ENCODE assay signal across 10 cellular contexts in the genomic region with DNA sequence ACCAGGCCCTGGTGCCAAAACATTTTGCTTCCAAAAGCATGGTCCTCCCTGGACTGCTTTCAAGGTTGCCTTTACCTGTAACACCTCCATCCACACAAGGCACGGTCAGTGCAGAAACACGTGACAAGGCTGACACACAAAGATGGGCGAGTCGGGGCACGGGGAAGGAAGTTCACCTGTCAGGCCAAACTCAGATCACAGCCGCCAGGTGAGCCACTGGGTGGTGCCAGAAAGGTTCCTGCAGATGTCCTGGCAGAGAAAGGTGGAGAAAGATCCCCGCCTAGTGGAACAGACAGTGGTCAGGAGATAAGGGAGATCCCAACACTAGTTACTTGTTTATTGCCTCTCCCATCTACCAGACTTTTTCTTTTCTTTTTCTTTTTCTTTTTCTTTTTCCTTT.
A peak's percentile ranks its signal among the peaks of the same experiment; 100 is the strongest.
DNase-seq lines count a peak whose midpoint lies in the region; ATAC-seq and TF ChIP-seq lines count a peak whose summit lies in the region.
"Had no signal": no experiment of that assay in that cellular context is flagged by ENCODE, and none has a peak within 500 bp of the region (broad histone marks: within the 10 kb centered on the region; RNA-seq: fewer than 3 reads in every experiment).

No MANE protein-coding gene starts in this region.

- DNase-seq in Daoy (ENCODE audit: low read depth), result peak; percentile 45
- DNase-seq in LoVo (ENCODE audit: low spot score), result peak; percentile 19
- DNase-seq in RWPE1 (ENCODE audit: low spot score), result peak; percentile 93
- DNase-seq in left lobe of liver (ENCODE audit: low spot score), result no peak
- DNase-seq in inferior parietal cortex (ENCODE audit: extremely low spot score), result no peak
- DNase-seq in left lung, result no peak
- DNase-seq in activated naive CD4-positive, alpha-beta T cell treated with Interleukin-2 at 50 U/mL for 16 hours, result no peak
- DNase-seq: occipital lobe, T1000 had no signal

- intact Hi-C loops in left lung (cut with DNase I), result no loop called here

- peak; percentile 29 for ATAC-seq in left lobe of liver
- no peak for ATAC-seq in GM19397 (IDR thresholded peaks at IDR 0.05; ENCODE audit: unreplicated experiment)
- ATAC-seq in left lung, result no peak

- no peaks in the 10 kb centered on the region for H3K36me3 ChIP-seq in left lung

- POLR2A ChIA-PET in RWPE1 (lab: Yijun Ruan, JAX; ENCODE audit: low non-redundant PET), result no interaction called here

- CTCF ChIA-PET in RWPE1 (lab: Yijun Ruan, JAX), result interaction anchor here (0.7 kb wide), 1 partner anchor 372 kb away, joined by 4 read pairs; a partner anchor contains a TSS

- H3K27ac ChIP-seq in RWPE1, result no peak overlapping the region
- no peak overlapping the region for H3K27ac ChIP-seq in left lung

- no peaks in the 10 kb centered on the region for H3K4me1 ChIP-seq in left lung

- H3K27me3 ChIP-seq in left lung, result no peaks in the 10 kb centered on the region

- TF ChIP-seq CTCF in RWPE1 (conservative IDR thresholded peaks at IDR 0.05; ENCODE audit: low read depth) (peak; percentile 59), left lung (IDR thresholded peaks at IDR 0.05) (no peak)

- no peak overlapping the region for H3K4me3 ChIP-seq in left lung

- H3K9me3 ChIP-seq in left lung, result no peaks in the 10 kb centered on the region

Comparison
In these comparisons a context has a peak if more than half of its experiments do, and no peak if none do; other contexts are left out.
1. DNase-seq: peak in Daoy (single experiment), LoVo (single experiment) and RWPE1 (single experiment); none in left lobe of liver (single experiment), inferior parietal cortex (single experiment), left lung (0 of 2) and activated naive CD4-positive, alpha-beta T cell treated with Interleukin-2 at 50 U/mL for 16 hours (single experiment).